16 cellular contexts compared by ENCODE assay signal in genomic region chr9:93415176-93415690, GRCh38. TPM values are rescaled to one million over a fixed set of nuclear protein-coding genes. Genes with fewer than 3 reads are reported as not detected.
DNase-seq lines count a peak whose midpoint lies in the region.
"Had no signal": no experiment of that assay in that cellular context is flagged by ENCODE, and none has a peak within 500 bp of the region (broad histone marks: within the 10 kb centered on the region; RNA-seq: fewer than 3 reads in every experiment).

No MANE protein-coding gene starts in this region.

- peak overlapping the region; percentile 13 for H3K27ac Mint-ChIP-seq in activated naive CD4-positive, alpha-beta T cell treated with anti-CD3 and anti-CD28 coated beads, Interleukin-2, amount 50 U/mL, for 24 hours
- no peak overlapping the region for H3K27ac Mint-ChIP-seq in activated naive CD4-positive, alpha-beta T cell treated with anti-CD3 and anti-CD28 coated beads for 36 hours
- H3K27ac Mint-ChIP-seq: B cell; CD4-positive, alpha-beta T cell; CD8-positive, alpha-beta T cell had no signal

- no peak overlapping the region for H3K4me3 Mint-ChIP-seq in activated naive CD4-positive, alpha-beta T cell treated with anti-CD3 and anti-CD28 coated beads, Interleukin-2, amount 50 U/mL, for 24 hours
- no peak overlapping the region for H3K4me3 Mint-ChIP-seq in activated naive CD4-positive, alpha-beta T cell treated with anti-CD3 and anti-CD28 coated beads for 36 hours
- H3K4me3 Mint-ChIP-seq: B cell; CD4-positive, alpha-beta T cell; CD8-positive, alpha-beta T cell had no signal

- H3K9me3 Mint-ChIP-seq in activated naive CD4-positive, alpha-beta T cell treated with anti-CD3 and anti-CD28 coated beads, Interleukin-2, amount 50 U/mL, for 24 hours, result peaks cover 15% of the 10 kb centered on the region
- peaks cover 7% of the 10 kb centered on the region for H3K9me3 Mint-ChIP-seq in activated naive CD4-positive, alpha-beta T cell treated with anti-CD3 and anti-CD28 coated beads for 36 hours

- in situ Hi-C loops in SK-MEL-5 (cut with HindIII; ENCODE audit: low pct_unique_long_range_greater_than_20kb, low sequenced_read_pairs), result no loop called here

- H3K36me3 Mint-ChIP-seq in activated naive CD4-positive, alpha-beta T cell treated with anti-CD3 and anti-CD28 coated beads, Interleukin-2, amount 50 U/mL, for 24 hours, result peaks cover 9% of the 10 kb centered on the region
- H3K36me3 Mint-ChIP-seq in activated naive CD4-positive, alpha-beta T cell treated with anti-CD3 and anti-CD28 coated beads for 36 hours (ENCODE audit: low read depth), result peaks cover 2% of the 10 kb centered on the region

- CTCF ChIA-PET in activated naive CD4-positive, alpha-beta T cell treated with anti-CD3 and anti-CD28 coated beads for 36 hours (lab: Charles Lee), result interaction anchor here (0.5 to 0.7 kb wide), 3 partner anchors 8 to 411 kb away, joined by 3 to 7 read pairs (median 3); no protein-coding TSS in a partner anchor

- peaks cover 6% of the 10 kb centered on the region for H3K27me3 Mint-ChIP-seq in activated naive CD4-positive, alpha-beta T cell treated with anti-CD3 and anti-CD28 coated beads, Interleukin-2, amount 50 U/mL, for 24 hours
- H3K27me3 Mint-ChIP-seq in activated naive CD4-positive, alpha-beta T cell treated with anti-CD3 and anti-CD28 coated beads for 36 hours (ENCODE audit: low read depth), result peaks cover 14% of the 10 kb centered on the region

- DNase-seq in activated naive CD4-positive, alpha-beta T cell treated with anti-CD3 and anti-CD28 coated beads for 36 hours, result no peak
- peak; percentile 63 for DNase-seq in COLO829 (ENCODE audit: low spot score)
- DNase-seq in SK-MEL-5 (ENCODE audit: low read depth, low spot score), result peak; percentile 66
- DNase-seq in astrocyte of the hippocampus (ENCODE audit: low read depth, low spot score), result peak; percentile 20
- DNase-seq in activated CD8-positive, alpha-beta memory T cell treated with anti-CD3 and anti-CD28 coated beads, Interleukin-2, amount 50 U/mL, for 4 hours, result no peak
- DNase-seq in GM19238 (ENCODE audit: insufficient read length, low spot score), result no peak
- DNase-seq in DMS153 (lab: John Stamatoyannopoulos, UW), result no peak
- DNase-seq: AML-193; CD4-positive, alpha-beta T cell; CD8-positive, alpha-beta T cell; COR-L47; DMS 273 treated with DMSO at 0.1 percent for 48 hours; DMS79 treated with DMSO at 0.1 percent for 48 hours; GF-D8 had no signal

- H3K4me1 Mint-ChIP-seq in activated naive CD4-positive, alpha-beta T cell treated with anti-CD3 and anti-CD28 coated beads, Interleukin-2, amount 50 U/mL, for 24 hours, result peaks cover 5% of the 10 kb centered on the region
- peaks cover 8% of the 10 kb centered on the region for H3K4me1 Mint-ChIP-seq in activated naive CD4-positive, alpha-beta T cell treated with anti-CD3 and anti-CD28 coated beads for 36 hours (ENCODE audit: low read depth)
- H3K4me1 Mint-ChIP-seq: B cell had no signal

- intact Hi-C loops in activated naive CD4-positive, alpha-beta T cell treated with anti-CD3 and anti-CD28 coated beads for 36 hours (cut with micrococcal nuclease), result no loop called here

RNA-seq across cellular contexts. Expression of gene FAM120A, which starts 36.3 kb away (rescaled TPM):
- total RNA-seq in activated naive CD4-positive, alpha-beta T cell treated with anti-CD3 and anti-CD28 coated beads for 36 hours, result 100 to 1,000 TPM; 112 to 116 TPM
- 60.5 and 76.6 TPM in 2 replicates for total RNA-seq in SK-MEL-5 (2014; rRNA removed; shearing (Covaris generic))
- polyA plus RNA-seq in SK-MEL-5 (2015; cell fraction: cytosol; rRNA removed), result 92.2 and 128 TPM in 2 replicates
- 66.2 and 81.0 TPM in 2 replicates for polyA plus RNA-seq in SK-MEL-5 (2015; cell fraction: nucleus; rRNA removed)

RNA-seq across cellular contexts. Expression of gene FAM120AOS, which starts 38.1 kb away (rescaled TPM):
- 10 to 100 TPM; 25.5 to 26.0 TPM for total RNA-seq in activated naive CD4-positive, alpha-beta T cell treated with anti-CD3 and anti-CD28 coated beads for 36 hours
- 38.0 and 41.1 TPM in 2 replicates for total RNA-seq in SK-MEL-5 (2014; rRNA removed; shearing (Covaris generic))
- polyA plus RNA-seq in SK-MEL-5 (2015; cell fraction: cytosol; rRNA removed), result 51.1 and 51.7 TPM in 2 replicates
- polyA plus RNA-seq in SK-MEL-5 (2015; cell fraction: nucleus; rRNA removed), result 19.7 and 25.8 TPM in 2 replicates

Comparison
In these comparisons a context has a peak if more than half of its experiments do, and no peak if none do; other contexts are left out.
1. DNase-seq: peak in COLO829 (single experiment), SK-MEL-5 (single experiment) and astrocyte of the hippocampus (single experiment); none in activated naive CD4-positive, alpha-beta T cell treated with anti-CD3 and anti-CD28 coated beads for 36 hours (single experiment), activated CD8-positive, alpha-beta memory T cell treated with anti-CD3 and anti-CD28 coated beads, Interleukin-2, amount 50 U/mL, for 4 hours (single experiment), GM19238 (single experiment) and DMS153 (single experiment).